In the genomic region with DNA sequence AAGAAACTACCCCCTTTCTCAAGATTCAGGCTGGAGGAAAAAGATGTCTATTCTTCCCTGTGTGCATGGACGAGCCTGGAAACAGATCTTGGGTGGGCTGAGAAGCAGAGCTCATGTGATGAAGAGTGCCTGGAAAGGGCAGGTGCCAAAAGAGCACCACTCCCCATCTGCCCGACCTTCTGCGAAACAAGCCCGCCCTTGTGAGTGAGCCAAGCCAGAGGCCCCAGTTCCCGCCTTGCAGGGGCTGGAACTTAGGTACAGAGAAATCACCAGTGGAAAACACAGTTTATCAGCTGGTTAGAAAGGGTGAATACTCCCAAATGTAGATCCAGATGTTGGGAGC, we compare ENCODE assay signal across 8 cellular contexts. TPM values are rescaled to one million over a fixed set of nuclear protein-coding genes. Genes with fewer than 3 reads are reported as not detected.
DNase-seq lines count a peak whose midpoint lies in the region; ATAC-seq and TF ChIP-seq lines count a peak whose summit lies in the region.

No MANE protein-coding gene starts in this region.

- TF ChIP-seq POLR2A in stomach (IDR thresholded peaks at IDR 0.05) (no peak), GM18505 (IDR thresholded peaks at IDR 0.05; ENCODE audit: borderline replicate concordance, extremely low read depth, insufficient read depth, insufficient read length) (no peak)

- intact Hi-C loops in stomach (cut with DNase I; ENCODE audit: low total_unique reads), result no loop called here

- H3K4me1 ChIP-seq in iPS-18a (ENCODE audit: control insufficient read depth, low read depth, low read length) (peaks cover 57% of the 10 kb centered on the region), stomach (peaks cover 45 to 74% (median 68%) of the 10 kb centered on the region in 4 donors)

- TF ChIP-seq CTCF in stomach (IDR thresholded peaks at IDR 0.05), result no peak

- WGBS in stomach, 5 donors, result 8 to 25% (median 17%) methylated on average over 5 of the region's 5 CpGs

- H3K36me3 Mint-ChIP-seq in T-helper 2 cell treated with Interferon-gamma antibody and Interleukin-4, amounts not matched to agents 5 μg/mL and 100 μg/mL, for 36 hours (ENCODE audit: low read depth), result peaks cover 27% of the 10 kb centered on the region
- peaks cover 19% of the 10 kb centered on the region for H3K36me3 Mint-ChIP-seq in activated naive CD8-positive, alpha-beta T cell treated with anti-CD3 and anti-CD28 coated beads, Interleukin-2, amount 10 ng/mL, durations not matched to agents 7 days and 5 days

- H3K4me3 Mint-ChIP-seq in T-helper 2 cell treated with Interferon-gamma antibody and Interleukin-4, amounts not matched to agents 5 μg/mL and 100 μg/mL, for 36 hours, result peak overlapping the region; percentile 89
- peak overlapping the region; percentile 85 for H3K4me3 Mint-ChIP-seq in activated naive CD8-positive, alpha-beta T cell treated with anti-CD3 and anti-CD28 coated beads, Interleukin-2, amount 10 ng/mL, durations not matched to agents 7 days and 5 days

- no peaks in the 10 kb centered on the region for H3K9me3 ChIP-seq in iPS-18a (ENCODE audit: control insufficient read depth, low read depth, low read length)
- no peaks in the 10 kb centered on the region for H3K9me3 ChIP-seq in stomach

- no peaks in the 10 kb centered on the region for H3K9me3 Mint-ChIP-seq in T-helper 2 cell treated with Interferon-gamma antibody and Interleukin-4, amounts not matched to agents 5 μg/mL and 100 μg/mL, for 36 hours
- no peaks in the 10 kb centered on the region for H3K9me3 Mint-ChIP-seq in activated naive CD8-positive, alpha-beta T cell treated with anti-CD3 and anti-CD28 coated beads, Interleukin-2, amount 10 ng/mL, durations not matched to agents 7 days and 5 days

- H3K27ac Mint-ChIP-seq in T-helper 2 cell treated with Interferon-gamma antibody and Interleukin-4, amounts not matched to agents 5 μg/mL and 100 μg/mL, for 36 hours, result no peak overlapping the region
- peak overlapping the region; percentile 84 for H3K27ac Mint-ChIP-seq in activated naive CD8-positive, alpha-beta T cell treated with anti-CD3 and anti-CD28 coated beads, Interleukin-2, amount 10 ng/mL, durations not matched to agents 7 days and 5 days

- H3K9ac ChIP-seq in iPS-18a (ENCODE audit: low read length), result no peak overlapping the region

- H3K27me3 ChIP-seq in iPS-18a (ENCODE audit: control insufficient read depth, insufficient read depth, low read length) (peaks cover 80% of the 10 kb centered on the region), stomach (no peaks in the 10 kb centered on the region)

- no peak overlapping the region for H3K27ac ChIP-seq in iPS-18a (ENCODE audit: low read length)
- H3K27ac ChIP-seq in stomach, result peak overlapping the region; percentile 74 to 100 (median 99)

- peaks cover 3% of the 10 kb centered on the region for H3K27me3 Mint-ChIP-seq in T-helper 2 cell treated with Interferon-gamma antibody and Interleukin-4, amounts not matched to agents 5 μg/mL and 100 μg/mL, for 36 hours (ENCODE audit: low read depth)
- no peaks in the 10 kb centered on the region for H3K27me3 Mint-ChIP-seq in activated naive CD8-positive, alpha-beta T cell treated with anti-CD3 and anti-CD28 coated beads, Interleukin-2, amount 10 ng/mL, durations not matched to agents 7 days and 5 days

- H3K36me3 ChIP-seq in iPS-18a (ENCODE audit: control insufficient read depth, low read depth, low read length) (no peaks in the 10 kb centered on the region), stomach (peaks cover 0 to 14% (median 3%) of the 10 kb centered on the region in 4 donors)

- ATAC-seq in activated naive CD8-positive, alpha-beta T cell treated with anti-CD3 and anti-CD28 coated beads, Interleukin-2, amount 10 ng/mL, durations not matched to agents 7 days and 5 days (ENCODE audit: low read depth), result no peak
- ATAC-seq in GM21367 (IDR thresholded peaks at IDR 0.05; ENCODE audit: unreplicated experiment) (no peak), GM18505 (IDR thresholded peaks at IDR 0.05; ENCODE audit: unreplicated experiment) (no peak)

- no peak for TF ChIP-seq EP300 in stomach (IDR thresholded peaks at IDR 0.05)

- H3K4me3 ChIP-seq in iPS-18a (ENCODE audit: low read length), result peak overlapping the region; percentile 63
- H3K4me3 ChIP-seq in stomach, result peak overlapping the region; percentile 81 to 97 (median 92)

- DNase-seq in T-helper 2 cell treated with Interferon-gamma antibody and Interleukin-4, amounts not matched to agents 5 μg/mL and 100 μg/mL, for 36 hours (ENCODE audit: low spot score), result no peak
- DNase-seq in T-helper 2 cell, result no peak
- DNase-seq in activated naive CD8-positive, alpha-beta T cell treated with anti-CD3 and anti-CD28 coated beads, Interleukin-2, amount 10 ng/mL, durations not matched to agents 7 days and 5 days, result no peak
- DNase-seq in stomach, result no peak
- no peak for DNase-seq in activated CD8-positive, alpha-beta memory T cell treated with anti-CD3 and anti-CD28 coated beads for 24 hours

- peaks cover 46% of the 10 kb centered on the region for H3K4me1 Mint-ChIP-seq in T-helper 2 cell treated with Interferon-gamma antibody and Interleukin-4, amounts not matched to agents 5 μg/mL and 100 μg/mL, for 36 hours (ENCODE audit: low read depth)
- peaks cover 48% of the 10 kb centered on the region for H3K4me1 Mint-ChIP-seq in activated naive CD8-positive, alpha-beta T cell treated with anti-CD3 and anti-CD28 coated beads, Interleukin-2, amount 10 ng/mL, durations not matched to agents 7 days and 5 days

- POLR2A ChIA-PET in activated naive CD8-positive, alpha-beta T cell treated with anti-CD3 and anti-CD28 coated beads, Interleukin-2, amount 10 ng/mL, durations not matched to agents 7 days and 5 days (lab: Charles Lee), result interaction anchor here (0.8 kb wide), 1 partner anchor 44 kb away, joined by 3 read pairs; no protein-coding TSS in a partner anchor

RNA-seq across cellular contexts. Expression of a gene that starts 26.7 kb away (rescaled TPM):
- total RNA-seq in activated naive CD8-positive, alpha-beta T cell treated with anti-CD3 and anti-CD28 coated beads, Interleukin-2, amount 10 ng/mL, durations not matched to agents 7 days and 5 days, result under 1 TPM in 1 of 2 experiments, not detected in 1; 0.31 TPM
- total RNA-seq in stomach, result not detected
- not detected for polyA plus RNA-seq in stomach
